In the genomic region with DNA sequence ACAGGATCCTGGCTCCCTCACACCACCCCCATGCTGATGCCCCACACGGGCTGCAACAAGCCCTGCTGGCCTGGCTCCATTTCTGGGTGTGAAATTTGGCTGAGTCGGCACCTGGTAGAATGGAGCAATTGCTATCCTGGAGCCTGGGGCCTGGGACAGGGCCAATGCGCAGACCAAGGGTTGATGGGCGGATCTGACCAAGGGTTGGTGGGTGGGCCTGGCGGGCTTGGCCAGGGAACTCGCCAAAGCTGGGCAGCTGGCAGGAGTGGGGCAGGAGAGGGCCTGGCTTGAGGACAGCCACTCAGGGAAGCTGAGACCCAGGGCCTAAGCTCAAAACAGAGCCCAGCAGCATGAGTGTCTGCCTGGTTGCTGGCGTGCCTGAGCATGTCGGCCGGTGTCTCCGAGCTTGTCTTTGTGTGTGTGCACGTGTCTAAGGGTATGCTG, we compare ENCODE assay signal across 17 cellular contexts.
A peak's percentile ranks its signal among the peaks of the same experiment; 100 is the strongest.
DNase-seq lines count a peak whose midpoint lies in the region; ATAC-seq, FAIRE-seq and TF ChIP-seq lines count a peak whose summit lies in the region.
"Had no signal": no experiment of that assay in that cellular context is flagged by ENCODE, and none has a peak within 500 bp of the region (broad histone marks: within the 10 kb centered on the region; RNA-seq: fewer than 3 reads in every experiment).

No MANE protein-coding gene starts in this region.

- peak overlapping the region; percentile 78 for H3K27ac Mint-ChIP-seq in WTC11
- H3K27ac Mint-ChIP-seq: activated naive CD8-positive, alpha-beta T cell treated with anti-CD3 and anti-CD28 coated beads for 36 hours had no signal

- no peaks in the 10 kb centered on the region for H3K36me3 Mint-ChIP-seq in WTC11
- H3K36me3 Mint-ChIP-seq: activated naive CD8-positive, alpha-beta T cell treated with anti-CD3 and anti-CD28 coated beads for 36 hours; naive B cell had no signal

- CTCF ChIA-PET in WTC11 (lab: Charles Lee) = no interaction called here

- no peak overlapping the region for H3K4me3 Mint-ChIP-seq in WTC11
- H3K4me3 Mint-ChIP-seq: activated naive CD8-positive, alpha-beta T cell treated with anti-CD3 and anti-CD28 coated beads for 36 hours; naive B cell had no signal

- POLR2A ChIA-PET in WTC11 (lab: Charles Lee) = no interaction called here

- TF ChIP-seq CTCF in WTC11 (IDR thresholded peaks at IDR 0.05) = no peak

- peaks cover 34% of the 10 kb centered on the region for H3K4me1 Mint-ChIP-seq in WTC11
- H3K4me1 Mint-ChIP-seq: activated naive CD8-positive, alpha-beta T cell treated with anti-CD3 and anti-CD28 coated beads for 36 hours; naive B cell had no signal

- no peaks in the 10 kb centered on the region; the same call in 1 of the 2 replicates for H3K27me3 Mint-ChIP-seq in WTC11 (ENCODE audit: low read depth)
- H3K27me3 Mint-ChIP-seq: activated naive CD8-positive, alpha-beta T cell treated with anti-CD3 and anti-CD28 coated beads for 36 hours had no signal

- peak; percentile 28 for DNase-seq in DMS153 (lab: John Stamatoyannopoulos, UW)
- DNase-seq in DMS153 treated with DMSO at 0.1 percent for 48 hours (lab: John Stamatoyannopoulos, UW; ENCODE audit: unreplicated experiment) = no peak
- no peak for DNase-seq in WTC11 (ENCODE audit: low spot score)
- DNase-seq in left lobe of liver (ENCODE audit: low spot score) = peak; percentile 98
- DNase-seq in urothelium cell line (ENCODE audit: low spot score) = no peak
- DNase-seq in HCEC 1CT = no peak
- no peak for DNase-seq in EL
- DNase-seq: activated naive CD8-positive, alpha-beta T cell treated with anti-CD3 and anti-CD28 coated beads for 36 hours; body of pancreas; cortex of kidney; naive B cell; NCI-H146; NCI-H69; PC-3; stimulated activated CD4-positive, alpha-beta T cell treated with anti-CD3 and anti-CD28 coated beads, Interleukin-2, amount 100 ng/mL, for 48 hours; T1000 had no signal

- H3K9me3 Mint-ChIP-seq in WTC11 = no peaks in the 10 kb centered on the region
- H3K9me3 Mint-ChIP-seq: activated naive CD8-positive, alpha-beta T cell treated with anti-CD3 and anti-CD28 coated beads for 36 hours had no signal

- ATAC-seq in WTC11 = no peak
- peak; percentile 93 for ATAC-seq in left lobe of liver
- no peak for ATAC-seq in GM19467 (IDR thresholded peaks at IDR 0.05; ENCODE audit: unreplicated experiment)
- ATAC-seq: body of pancreas, PC-3 had no signal

- peak; percentile 5 for FAIRE-seq in urothelium cell line (lab: Jason Lieb, UNC)

TF ChIP-seq in WTC11, 78 proteins besides CTCF, POLR2A, EP300 and RAD21:
- no peak for TF ChIP-seq NR2C2 (CRISPR knock-in tag; IDR thresholded peaks at IDR 0.05)

Comparison
In these comparisons a context has a peak if more than half of its experiments do, and no peak if none do; other contexts are left out.
1. DNase-seq: peak in DMS153 (single experiment) and left lobe of liver (single experiment); none in DMS153 treated with DMSO at 0.1 percent for 48 hours (single experiment), WTC11 (single experiment), urothelium cell line (single experiment), HCEC 1CT (single experiment) and EL (single experiment).